ENCODE assay signal across 8 cellular contexts in the genomic region with DNA sequence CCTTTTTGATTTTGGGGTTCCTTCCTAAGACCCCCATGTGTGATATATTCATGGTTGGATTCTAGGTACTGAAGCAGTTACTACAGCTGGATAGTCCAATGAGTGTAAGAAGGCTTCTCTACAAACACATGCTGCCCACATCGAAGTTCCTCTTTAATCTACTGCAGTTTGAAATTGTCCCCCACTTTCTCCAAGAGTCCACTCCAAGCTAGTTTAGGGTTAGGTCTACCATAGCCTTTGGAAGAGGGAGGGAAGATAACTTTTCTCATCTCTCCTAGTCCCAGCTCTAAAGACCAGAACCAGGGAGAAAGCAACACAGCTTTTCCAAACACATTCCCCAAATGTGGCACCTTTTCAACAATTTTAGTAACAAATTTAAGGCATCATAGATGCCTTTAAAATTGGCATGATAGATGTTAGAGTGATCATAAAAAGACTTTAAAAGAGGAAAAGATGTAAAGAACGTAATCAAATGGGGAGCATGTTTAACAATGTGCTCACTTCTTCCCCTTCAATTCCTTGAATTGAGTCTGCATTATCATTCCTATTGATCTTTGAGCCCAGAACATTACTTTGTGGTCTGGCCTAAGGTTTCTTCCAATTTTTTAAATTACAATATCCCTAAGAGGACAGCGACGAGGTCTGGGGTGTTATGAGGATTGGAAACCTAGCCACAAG. TPM values are rescaled to one million over a fixed set of nuclear protein-coding genes. Genes with fewer than 3 reads are reported as not detected.
DNase-seq lines count a peak whose midpoint lies in the region; ATAC-seq and TF ChIP-seq lines count a peak whose summit lies in the region.

No MANE protein-coding gene starts in this region.

- in situ Hi-C loops in transverse colon (cut with MboI; ENCODE audit: low pct_ligation_motif_present in 1 of 4, low pct_unique_long_range_greater_than_20kb in 1 of 4, low sequenced_read_pairs in 3 of 4) = loop anchor here in 3 of 4 donors (25.0 kb wide), 3 partner anchors 235 to 335 kb away; partner anchors contain the start of genes FH (in 1 of the 3) and KMO (in 1 of the 3)

- H3K27me3 Mint-ChIP-seq in activated T-cell treated with anti-CD3 and anti-CD28 coated beads, Interleukin-2, amount 50 U/mL, for 72 hours (ENCODE audit: low read depth) = peaks cover 8% of the 10 kb centered on the region
- H3K27me3 Mint-ChIP-seq in activated naive CD8-positive, alpha-beta T cell treated with anti-CD3 and anti-CD28 coated beads, Interleukin-2, amount 10 ng/mL, durations not matched to agents 7 days and 5 days = peaks cover 1% of the 10 kb centered on the region

- no peak for ATAC-seq in activated T-cell treated with anti-CD3 and anti-CD28 coated beads, Interleukin-2, amount 50 U/mL, for 72 hours (replicated peaks in 1 of 2)
- ATAC-seq in activated naive CD8-positive, alpha-beta T cell treated with anti-CD3 and anti-CD28 coated beads, Interleukin-2, amount 10 ng/mL, durations not matched to agents 7 days and 5 days (ENCODE audit: low read depth) = no peak
- ATAC-seq in GM18511 (IDR thresholded peaks at IDR 0.05; ENCODE audit: unreplicated experiment) = no peak

- H3K27me3 ChIP-seq in liver (ENCODE audit: control insufficient read depth in 4 of 4, insufficient read depth in 4 of 4, low read length in 3 of 4) = no peaks in the 10 kb centered on the region
- H3K27me3 ChIP-seq in transverse colon = no peaks in the 10 kb centered on the region

- intact Hi-C loops in transverse colon (cut with DNase I; ENCODE audit: low total_unique reads) = no loop called here

- H3K36me3 Mint-ChIP-seq in activated T-cell treated with anti-CD3 and anti-CD28 coated beads, Interleukin-2, amount 50 U/mL, for 72 hours (ENCODE audit: insufficient read depth in 2 of 2) = peaks cover 11 to 16% of the 10 kb centered on the region in 2 donors
- H3K36me3 Mint-ChIP-seq in activated naive CD8-positive, alpha-beta T cell treated with anti-CD3 and anti-CD28 coated beads, Interleukin-2, amount 10 ng/mL, durations not matched to agents 7 days and 5 days = peaks cover 10% of the 10 kb centered on the region

- H3K27ac ChIP-seq in liver (ENCODE audit: low read depth in 1 of 2, low read length in 2 of 2) (no peak overlapping the region), transverse colon (peak overlapping the region in 3 of 4 donors; percentile 96 to 99 (median 96))

- TF ChIP-seq CTCF in liver (IDR thresholded peaks at IDR 0.05; ENCODE audit: low read depth, low read length, missing input control) (no peak), transverse colon (IDR thresholded peaks at IDR 0.05) (no peak)

- H3K27ac Mint-ChIP-seq in activated T-cell treated with anti-CD3 and anti-CD28 coated beads, Interleukin-2, amount 50 U/mL, for 72 hours = peak overlapping the region; percentile 99
- peak overlapping the region; percentile 99 for H3K27ac Mint-ChIP-seq in activated naive CD8-positive, alpha-beta T cell treated with anti-CD3 and anti-CD28 coated beads, Interleukin-2, amount 10 ng/mL, durations not matched to agents 7 days and 5 days

- TF ChIP-seq EP300 in transverse colon (IDR thresholded peaks at IDR 0.05; ENCODE audit: low read depth) = no peak

- peak overlapping the region; percentile 95 to 99 for H3K4me3 Mint-ChIP-seq in activated T-cell treated with anti-CD3 and anti-CD28 coated beads, Interleukin-2, amount 50 U/mL, for 72 hours
- H3K4me3 Mint-ChIP-seq in activated naive CD8-positive, alpha-beta T cell treated with anti-CD3 and anti-CD28 coated beads, Interleukin-2, amount 10 ng/mL, durations not matched to agents 7 days and 5 days = peak overlapping the region; percentile 97

- H3K4me3 ChIP-seq in liver (ENCODE audit: low read depth in 1 of 3, low read length in 3 of 3) (peak overlapping the region in 2 of 3 donors; percentile 58 to 97), transverse colon (peak overlapping the region in 3 of 4 donors; percentile 60 to 76 (median 69))

- H3K4me1 ChIP-seq in liver (ENCODE audit: control insufficient read depth in 4 of 4, insufficient read depth in 4 of 4, low read length in 3 of 4) = peaks cover 5 to 12% (median 11%) of the 10 kb centered on the region in 4 donors
- peaks cover 6 to 16% (median 13%) of the 10 kb centered on the region in 4 donors for H3K4me1 ChIP-seq in transverse colon

- TF ChIP-seq RAD21 in liver (IDR thresholded peaks at IDR 0.05) = no peak

- no peak overlapping the region for H3K9ac ChIP-seq in liver (ENCODE audit: low read depth in 1 of 2, low read length in 2 of 2)

- POLR2A ChIA-PET in activated naive CD8-positive, alpha-beta T cell treated with anti-CD3 and anti-CD28 coated beads, Interleukin-2, amount 10 ng/mL, durations not matched to agents 7 days and 5 days (lab: Charles Lee) = interaction anchor here (1.1 to 1.6 kb wide), 2 partner anchors 170 to 206 kb away, joined by 3 to 11 read pairs; partner anchors contain the start of genes CHML and OPN3

- H3K9me3 Mint-ChIP-seq in activated T-cell treated with anti-CD3 and anti-CD28 coated beads, Interleukin-2, amount 50 U/mL, for 72 hours = no peaks in the 10 kb centered on the region
- no peaks in the 10 kb centered on the region for H3K9me3 Mint-ChIP-seq in activated naive CD8-positive, alpha-beta T cell treated with anti-CD3 and anti-CD28 coated beads, Interleukin-2, amount 10 ng/mL, durations not matched to agents 7 days and 5 days

- WGBS in liver = 88% methylated on average over 4 of the region's 4 CpGs
- WGBS in transverse colon (ENCODE audit: low coverage in 1 of 2), 2 donors = 91 to 100% methylated on average over 3 to 4 of the region's 4 CpGs

- no peak for DNase-seq in activated T-cell treated with anti-CD3 and anti-CD28 coated beads, Interleukin-2, amount 50 U/mL, for 72 hours
- DNase-seq in activated T-cell treated with anti-CD3 and anti-CD28 coated beads, Interleukin-2, amount 50 U/mL, for 48 hours = no peak
- no peak for DNase-seq in activated naive CD8-positive, alpha-beta T cell treated with anti-CD3 and anti-CD28 coated beads, Interleukin-2, amount 10 ng/mL, durations not matched to agents 7 days and 5 days
- DNase-seq in transverse colon (no peak), DMS 273 (lab: John Stamatoyannopoulos, UW; ENCODE audit: unreplicated experiment) (no peak), NCI-H2171 (lab: John Stamatoyannopoulos, UW) (no peak)

- H3K36me3 ChIP-seq in liver (ENCODE audit: control insufficient read depth in 4 of 4, insufficient read depth in 3 of 4, low read depth in 1 of 4, low read length in 3 of 4) (no peaks in the 10 kb centered on the region), transverse colon (no peaks in the 10 kb centered on the region)

- no peak for TF ChIP-seq POLR2A in transverse colon (IDR thresholded peaks at IDR 0.05)

- H3K4me1 Mint-ChIP-seq in activated T-cell treated with anti-CD3 and anti-CD28 coated beads, Interleukin-2, amount 50 U/mL, for 72 hours (ENCODE audit: low read depth) = peaks cover 26% of the 10 kb centered on the region
- peaks cover 23% of the 10 kb centered on the region for H3K4me1 Mint-ChIP-seq in activated naive CD8-positive, alpha-beta T cell treated with anti-CD3 and anti-CD28 coated beads, Interleukin-2, amount 10 ng/mL, durations not matched to agents 7 days and 5 days

- H3K9me3 ChIP-seq in liver (ENCODE audit: control insufficient read depth in 4 of 4, low read length in 3 of 4) (no peaks in the 10 kb centered on the region), transverse colon (no peaks in the 10 kb centered on the region)

TF ChIP-seq in liver, 16 proteins besides CTCF, POLR2A, EP300 and RAD21:
- no peak for TF ChIP-seq SP1 (IDR thresholded peaks at IDR 0.05)
- no peak for TF ChIP-seq HNF4G (IDR thresholded peaks at IDR 0.05)
- TF ChIP-seq YY1 (IDR thresholded peaks at IDR 0.05) = no peak
- TF ChIP-seq FOXA1 (IDR thresholded peaks at IDR 0.05) = no peak
- TF ChIP-seq HNF4A (conservative IDR thresholded peaks at IDR 0.05) = no peak
- no peak for TF ChIP-seq EGR1 (IDR thresholded peaks at IDR 0.05; ENCODE audit: low read depth in 2 of 2)

RNA-seq across cellular contexts. Expression of gene EXO1, which starts 1.0 kb away (rescaled TPM):
- 10 to 100 TPM; 42.1 to 56.2 TPM for total RNA-seq in activated T-cell treated with anti-CD3 and anti-CD28 coated beads, Interleukin-2, amount 50 U/mL, for 72 hours
- 10 to 100 TPM; 29.0 to 32.7 TPM for total RNA-seq in activated naive CD8-positive, alpha-beta T cell treated with anti-CD3 and anti-CD28 coated beads, Interleukin-2, amount 10 ng/mL, durations not matched to agents 7 days and 5 days
- 10 to 100 TPM in 1 of 2 donors, under 1 TPM in 1; 0.25 to 16.2 TPM for total RNA-seq in liver
- polyA plus RNA-seq in liver = under 1 TPM; 0.44 to 0.51 TPM
- 10 to 100 TPM in 1 of 4 donors, 1 to 10 TPM in 1, under 1 TPM in 1, not detected in 1; 0.96 to 32.0 (median 1.1) TPM for total RNA-seq in transverse colon

Comparison
In these comparisons a context has a peak if more than half of its experiments do, and no peak if none do; other contexts are left out.
1. H3K27ac ChIP-seq: peak in transverse colon (3 of 4); none in liver (0 of 2).